In genomic region chr11:10808553-10809372, GRCh38 we compare ENCODE assay signal across 8 cellular contexts. TPM values are rescaled to one million over a fixed set of nuclear protein-coding genes. Genes with fewer than 3 reads are reported as not detected.
A peak's percentile ranks its signal among the peaks of the same experiment; 100 is the strongest.
DNase-seq lines count a peak whose midpoint lies in the region; TF ChIP-seq lines count a peak whose summit lies in the region.

EIF4G2 (minus strand) TSS chr11:10808926.

- H3K4me3 Mint-ChIP-seq in nephron = peak within 1 kb of the TSS; percentile 97 to 98 (median 97)
- H3K4me3 Mint-ChIP-seq in stimulated activated naive CD8-positive, alpha-beta T cell treated with anti-CD3 and anti-CD28 coated beads, Interleukin-15, Interleukin-2, amounts not matched to agents 100 ng/mL and 50 ng/mL, for 24 hours = peak within 1 kb of the TSS; percentile 95

- no peaks in the 10 kb centered on the region; the same call in 1 of the 2 replicates for H3K27me3 ChIP-seq in H7 (ENCODE audit: control insufficient read depth, insufficient read depth, low read length)

- H3K9me3 Mint-ChIP-seq in nephron = no peaks in the 10 kb centered on the region
- no peaks in the 10 kb centered on the region for H3K9me3 Mint-ChIP-seq in stimulated activated naive CD8-positive, alpha-beta T cell treated with anti-CD3 and anti-CD28 coated beads, Interleukin-15, Interleukin-2, amounts not matched to agents 100 ng/mL and 50 ng/mL, for 24 hours

- H3K4me1 Mint-ChIP-seq in nephron = peaks cover 47% of the 10 kb centered on the region
- peaks cover 48% of the 10 kb centered on the region for H3K4me1 Mint-ChIP-seq in stimulated activated naive CD8-positive, alpha-beta T cell treated with anti-CD3 and anti-CD28 coated beads, Interleukin-15, Interleukin-2, amounts not matched to agents 100 ng/mL and 50 ng/mL, for 24 hours (ENCODE audit: low read depth)

- peaks cover 40% of the 10 kb centered on the region for H3K36me3 Mint-ChIP-seq in nephron (ENCODE audit: low read depth)
- peaks cover 46% of the 10 kb centered on the region for H3K36me3 Mint-ChIP-seq in stimulated activated naive CD8-positive, alpha-beta T cell treated with anti-CD3 and anti-CD28 coated beads, Interleukin-15, Interleukin-2, amounts not matched to agents 100 ng/mL and 50 ng/mL, for 24 hours (ENCODE audit: low read depth)

- H3K4me3 ChIP-seq in H7 (ENCODE audit: insufficient read depth, low read depth, low read length) (peak within 1 kb of the TSS; percentile 98), fibroblast of pulmonary artery (replicated peaks; ENCODE audit: low read depth, low read length) (peak within 1 kb of the TSS; percentile 96)

- DNase-seq in ELF-1 (ENCODE audit: low read depth, low spot score) (peak; percentile 99), H7 (peak; percentile 97), M059J (ENCODE audit: low read depth) (peak; percentile 99), SHP77 (lab: John Stamatoyannopoulos, UW) (peak; percentile 87 to 91), fibroblast of pulmonary artery (ENCODE audit: low read depth) (peak; percentile 99)
- DNase-seq in activated effector memory CD4-positive, alpha-beta T cell treated with Interleukin-2 at 50 U/mL for 16 hours = peak; percentile 98

- no peaks in the 10 kb centered on the region for H3K27me3 Mint-ChIP-seq in nephron (ENCODE audit: low read depth)
- no peaks in the 10 kb centered on the region for H3K27me3 Mint-ChIP-seq in stimulated activated naive CD8-positive, alpha-beta T cell treated with anti-CD3 and anti-CD28 coated beads, Interleukin-15, Interleukin-2, amounts not matched to agents 100 ng/mL and 50 ng/mL, for 24 hours

- TF ChIP-seq CTCF in fibroblast of pulmonary artery (IDR thresholded peaks at IDR 0.05; ENCODE audit: low read length, missing control alignments) (no peak), nephron (IDR thresholded peaks at IDR 0.05; ENCODE audit: unreplicated experiment in 3 of 3) (no peak)

- peaks cover 25% of the 10 kb centered on the region for H3K36me3 ChIP-seq in H7 (replicated peaks; ENCODE audit: control insufficient read depth, insufficient read depth, low read length)

- peak within 1 kb of the TSS; percentile 99 to 100 (median 100) for H3K27ac Mint-ChIP-seq in nephron
- H3K27ac Mint-ChIP-seq in stimulated activated naive CD8-positive, alpha-beta T cell treated with anti-CD3 and anti-CD28 coated beads, Interleukin-15, Interleukin-2, amounts not matched to agents 100 ng/mL and 50 ng/mL, for 24 hours = peak within 1 kb of the TSS; percentile 98

RNA-seq across cellular contexts. Expression of gene EIF4G2, which starts in this region (rescaled TPM):
- 768 and 799 TPM in 2 replicates for total RNA-seq in H7 (2014; rRNA removed; shearing (Covaris generic))
- total RNA-seq in M059J (2014; rRNA removed; shearing (Covaris generic)) = 566 and 782 TPM in 2 replicates

Comparison
In these comparisons a context has a peak if more than half of its experiments do, and no peak if none do; other contexts are left out.
1. Peak in every context shown above with its lines: DNase-seq and H3K4me3 ChIP-seq.